In genomic region chr3:120420855-120421570, GRCh38 we compare ENCODE assay signal across 9 cellular contexts. TPM values are rescaled to one million over a fixed set of nuclear protein-coding genes. Genes with fewer than 3 reads are reported as not detected.
DNase-seq lines count a peak whose midpoint lies in the region; ATAC-seq and TF ChIP-seq lines count a peak whose summit lies in the region.
"Had no signal": no experiment of that assay in that cellular context is flagged by ENCODE, and none has a peak within 500 bp of the region (broad histone marks: within the 10 kb centered on the region; RNA-seq: fewer than 3 reads in every experiment).

No MANE protein-coding gene starts in this region.

- TF ChIP-seq POLR2A in breast epithelium (IDR thresholded peaks at IDR 0.05) = no peak

- peak overlapping the region; percentile 89 for H3K27ac ChIP-seq in GM23248
- H3K27ac ChIP-seq in breast epithelium = peak overlapping the region; percentile 69 to 71
- peak overlapping the region; percentile 96 for H3K27ac ChIP-seq in right cardiac atrium (ENCODE audit: low read length)

- peaks cover 93% of the 10 kb centered on the region for H3K79me2 ChIP-seq in GM23248 (ENCODE audit: insufficient read depth)

- DNase-seq in GM23248 (peak; percentile 78), breast epithelium (ENCODE audit: low spot score in 2 of 2) (no peak), right cardiac atrium (peak; percentile 48 to 82 (median 71)), HK-2 (ENCODE audit: unreplicated experiment) (no peak), NCI-H226 (no peak)
- no peak for DNase-seq in activated T-cell treated with anti-CD3 and anti-CD28 coated beads, Interleukin-2, amount 50 U/mL, for 72 hours
- DNase-seq: natural killer cell had no signal

- H3K4me3 ChIP-seq in GM23248 (no peak overlapping the region), breast epithelium (no peak overlapping the region), right cardiac atrium (ENCODE audit: low read length) (no peak overlapping the region), skeletal muscle satellite cell (ENCODE audit: low read length) (no peak overlapping the region)

- peaks cover 97% of the 10 kb centered on the region for H3F3A ChIP-seq in GM23248 (ENCODE audit: insufficient read depth)

- H3K27me3 ChIP-seq in GM23248 (replicated peaks; ENCODE audit: insufficient read depth) (no peaks in the 10 kb centered on the region), breast epithelium (no peaks in the 10 kb centered on the region), right cardiac atrium (ENCODE audit: control insufficient read depth, insufficient read depth) (no peaks in the 10 kb centered on the region), skeletal muscle satellite cell (ENCODE audit: control insufficient read depth, insufficient read depth, low read length) (no peaks in the 10 kb centered on the region)

- H2AFZ ChIP-seq in GM23248 = no peak overlapping the region

- peaks cover 4% of the 10 kb centered on the region for H3K27me3 Mint-ChIP-seq in activated T-cell treated with anti-CD3 and anti-CD28 coated beads, Interleukin-2, amount 50 U/mL, for 72 hours (ENCODE audit: low read depth)

- peak overlapping the region; percentile 59 for H3K9ac ChIP-seq in GM23248
- peak overlapping the region; percentile 16 for H3K9ac ChIP-seq in skeletal muscle satellite cell (ENCODE audit: low read depth, low read length)

- H3K9me2 ChIP-seq in GM23248 (ENCODE audit: insufficient read depth) = no peaks in the 10 kb centered on the region

- H3K4me2 ChIP-seq in GM23248 (ENCODE audit: unreplicated experiment) (peak overlapping the region; percentile 17), skeletal muscle satellite cell (ENCODE audit: low read length) (no peak overlapping the region)

- peaks cover 37% of the 10 kb centered on the region; the same call in 1 of the 2 replicates for H4K20me1 ChIP-seq in GM23248 (ENCODE audit: insufficient read depth)

- H3K36me3 Mint-ChIP-seq in activated T-cell treated with anti-CD3 and anti-CD28 coated beads, Interleukin-2, amount 50 U/mL, for 72 hours (ENCODE audit: insufficient read depth in 2 of 2) = no peaks in the 10 kb centered on the region
- H3K36me3 Mint-ChIP-seq: natural killer cell had no signal

- peaks cover 20% of the 10 kb centered on the region for H3K4me1 Mint-ChIP-seq in activated T-cell treated with anti-CD3 and anti-CD28 coated beads, Interleukin-2, amount 50 U/mL, for 72 hours (ENCODE audit: low read depth)

- WGBS in GM23248 (ENCODE audit: low coverage in 1 of 2, low lambda C conversion rate in 2 of 2, missing lambda C conversion rate in 2 of 2), 2 experiments = 10% methylated on average over 6 of the region's 6 CpGs
- WGBS in right cardiac atrium = 16% methylated on average over 6 of the region's 6 CpGs

- no peak overlapping the region for H3K27ac Mint-ChIP-seq in activated T-cell treated with anti-CD3 and anti-CD28 coated beads, Interleukin-2, amount 50 U/mL, for 72 hours
- H3K27ac Mint-ChIP-seq: natural killer cell had no signal

- no peaks in the 10 kb centered on the region for H3K9me3 Mint-ChIP-seq in activated T-cell treated with anti-CD3 and anti-CD28 coated beads, Interleukin-2, amount 50 U/mL, for 72 hours
- H3K9me3 Mint-ChIP-seq: natural killer cell had no signal

- peak in 1 of 3 donors; percentile 11 for TF ChIP-seq CTCF in breast epithelium (IDR thresholded peaks at IDR 0.05)

- H3K9me3 ChIP-seq in GM23248 (ENCODE audit: low read depth) (no peaks in the 10 kb centered on the region), breast epithelium (no peaks in the 10 kb centered on the region), right cardiac atrium (ENCODE audit: control insufficient read depth, low read length) (no peaks in the 10 kb centered on the region), skeletal muscle satellite cell (replicated peaks; ENCODE audit: low read length) (no peaks in the 10 kb centered on the region)

- peaks cover 93% of the 10 kb centered on the region for H3K4me1 ChIP-seq in GM23248 (ENCODE audit: insufficient read depth)
- H3K4me1 ChIP-seq in breast epithelium = peaks cover 0 to 8% of the 10 kb centered on the region in 2 donors
- H3K4me1 ChIP-seq in right cardiac atrium (ENCODE audit: control insufficient read depth, insufficient read depth, low read length) = peaks cover 28% of the 10 kb centered on the region
- peaks cover 39% of the 10 kb centered on the region for H3K4me1 ChIP-seq in skeletal muscle satellite cell (ENCODE audit: control insufficient read depth, insufficient read depth, low read length)

- ATAC-seq in right cardiac atrium (peak; percentile 66 to 71), GM18909 (IDR thresholded peaks at IDR 0.05; ENCODE audit: poor library complexity, unreplicated experiment) (no peak)
- ATAC-seq in activated T-cell treated with anti-CD3 and anti-CD28 coated beads, Interleukin-2, amount 50 U/mL, for 72 hours (replicated peaks in 1 of 2) = no peak
- ATAC-seq: natural killer cell had no signal

- no peak overlapping the region for H3K4me3 Mint-ChIP-seq in activated T-cell treated with anti-CD3 and anti-CD28 coated beads, Interleukin-2, amount 50 U/mL, for 72 hours
- H3K4me3 Mint-ChIP-seq: natural killer cell had no signal

- intact Hi-C loops in breast epithelium (cut with DNase I; ENCODE audit: low total_unique reads) (loop anchor here (10.0 kb wide), 1 partner anchor 1066 kb away; no protein-coding TSS in a partner anchor), right cardiac atrium (cut with DNase I) (loop anchor here in 3 of 4 donors (2.0 to 10.0 kb wide), 3 partner anchors 30 to 136 kb away; partner anchors contain the start of gene FSTL1 (in 1 of the 3))

- in situ Hi-C loops in GM23248 (cut with MboI) = loop anchor here (25.0 kb wide), 1 partner anchor 366 kb away; no protein-coding TSS in a partner anchor

- H3K36me3 ChIP-seq in GM23248 (ENCODE audit: low read depth) (peaks cover 40% of the 10 kb centered on the region), breast epithelium (no peaks in the 10 kb centered on the region), skeletal muscle satellite cell (ENCODE audit: insufficient read depth, low read length) (peaks cover 49% of the 10 kb centered on the region)

RNA-seq across cellular contexts. Expression of gene FSTL1, which starts 29.8 kb away (rescaled TPM):
- total RNA-seq in GM23248 (2014; rRNA removed; shearing (Covaris generic)) = 4,171 and 4,244 TPM in 2 replicates
- 1,910 and 1,919 TPM in 2 replicates for polyA plus RNA-seq in GM23248 (2016; fragmentation: Nextera tagmentation; extraction: Ambion mirVana)
- total RNA-seq in breast epithelium = 1,000 to 10,000 TPM in 1 of 3 donors, 100 to 1,000 TPM in 2; 225 to 1,263 (median 355) TPM
- 100 to 1,000 TPM; 341 to 735 (median 465) TPM for total RNA-seq in right cardiac atrium
- polyA plus RNA-seq in right cardiac atrium = 134 TPM
- 667 and 754 TPM in 2 replicates for total RNA-seq in skeletal muscle satellite cell (2012; rRNA removed)
- total RNA-seq in activated T-cell treated with anti-CD3 and anti-CD28 coated beads, Interleukin-2, amount 50 U/mL, for 72 hours = 1 to 10 TPM; 1.3 to 1.7 TPM

Comparison
In these comparisons a context has a peak if more than half of its experiments do, and no peak if none do; other contexts are left out.
1. DNase-seq: peak in GM23248 (single experiment) and right cardiac atrium (3 of 3); none in breast epithelium (0 of 2), activated T-cell treated with anti-CD3 and anti-CD28 coated beads, Interleukin-2, amount 50 U/mL, for 72 hours (0 of 2), HK-2 (single experiment) and NCI-H226 (single experiment).
2. ATAC-seq: peak in right cardiac atrium (2 of 2); none in GM18909 (single experiment) and activated T-cell treated with anti-CD3 and anti-CD28 coated beads, Interleukin-2, amount 50 U/mL, for 72 hours (0 of 2).
3. RNA of gene FSTL1, which starts 29.8 kb away (total RNA-seq): 4,171 to 4,244 TPM in GM23248, 341 to 735 TPM in right cardiac atrium and 225 to 1,263 TPM in breast epithelium; 1.3 to 1.7 TPM in activated T-cell treated with anti-CD3 and anti-CD28 coated beads, Interleukin-2, amount 50 U/mL, for 72 hours; every median in the first group is over 10 times any median in the second.
4. Peak in every context shown above with its lines, with median percentiles within 50 percentile points of each other: H3K27ac ChIP-seq.